ENCODE assay signal across 10 cellular contexts in the genomic region with DNA sequence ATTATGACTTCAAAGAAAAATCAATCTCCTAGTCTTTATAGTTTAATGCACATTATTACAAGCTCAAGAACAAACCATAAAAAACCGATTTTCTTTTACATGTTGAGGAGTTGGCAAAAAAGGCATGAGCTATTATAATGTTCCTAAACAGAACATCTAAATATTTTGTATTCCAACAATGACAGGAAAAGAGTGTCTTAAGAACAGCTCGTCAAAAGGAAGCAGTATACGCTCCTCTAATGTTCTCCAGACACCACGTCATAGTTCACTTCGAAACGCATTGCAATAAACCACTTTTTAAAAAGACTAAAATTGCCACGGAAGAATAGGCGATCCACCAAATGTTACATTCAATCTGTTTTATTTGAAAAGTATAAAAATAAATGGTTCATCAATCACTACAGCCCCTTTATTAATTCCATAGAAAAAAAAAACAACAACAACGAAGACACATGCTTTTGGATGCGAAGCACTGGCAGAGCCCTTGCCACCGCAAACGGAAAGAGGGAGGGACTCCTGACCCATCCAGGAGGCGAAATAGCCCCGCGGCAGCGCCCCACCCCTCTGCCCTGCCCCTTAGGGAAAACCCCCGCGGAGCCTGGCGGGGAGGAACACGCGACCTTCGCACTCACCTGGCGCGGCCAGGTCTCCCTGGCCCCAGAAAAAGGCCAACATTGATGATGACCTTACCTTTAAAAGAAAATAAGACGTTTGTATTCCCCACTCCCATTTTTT. TPM values are rescaled to one million over a fixed set of nuclear protein-coding genes. Genes with fewer than 3 reads are reported as not detected.
A peak's percentile ranks its signal among the peaks of the same experiment; 100 is the strongest.
DNase-seq lines count a peak whose midpoint lies in the region; ATAC-seq, FAIRE-seq and TF ChIP-seq lines count a peak whose summit lies in the region.
"Had no signal": no experiment of that assay in that cellular context is flagged by ENCODE, and none has a peak within 500 bp of the region (broad histone marks: within the 10 kb centered on the region; RNA-seq: fewer than 3 reads in every experiment).

No MANE protein-coding gene starts in this region.

- no peaks in the 10 kb centered on the region for H3K79me2 ChIP-seq in neural cell (replicated peaks; ENCODE audit: insufficient read depth, low read length)

- H4K20me1 ChIP-seq in neural cell (ENCODE audit: insufficient read depth) = no peaks in the 10 kb centered on the region

- H3K27ac ChIP-seq in AG04450 (ENCODE audit: low read depth, low read length) = no peak overlapping the region
- no peak overlapping the region for H3K27ac ChIP-seq in cardiac muscle cell
- no peak overlapping the region for H3K27ac ChIP-seq in neural cell (ENCODE audit: low read length)

- H3K4me3 ChIP-seq in AG04450 (ENCODE audit: low read depth, low read length) = peak overlapping the region; percentile 39
- H3K4me3 ChIP-seq in cardiac muscle cell = peak overlapping the region; percentile 5
- peak overlapping the region; percentile 45 for H3K4me3 ChIP-seq in neural cell (ENCODE audit: low read length)

- CTCF ChIA-PET in AG04450 (lab: Charles Lee) = interaction anchor here (0.6 kb wide), 1 partner anchor 120 kb away, joined by 3 read pairs; no protein-coding TSS in a partner anchor
- CTCF ChIA-PET in activated B cell treated with CpG ODN at 0.5 μM for 24 hours (lab: Charles Lee) = no interaction called here

- TF ChIP-seq POLR2A in GM18505 (IDR thresholded peaks at IDR 0.05; ENCODE audit: borderline replicate concordance, extremely low read depth, insufficient read depth, insufficient read length) = no peak

- DNase-seq in AG04450 (ENCODE audit: low read depth, low spot score) (no peak), activated B cell treated with CpG ODN at 0.5 μM for 24 hours (no peak), cardiac muscle cell (ENCODE audit: low read depth in 1 of 2, low spot score in 1 of 2) (no peak), urothelium cell line (ENCODE audit: low spot score) (no peak), NCI-H1436 treated with DMSO at 0.1 percent for 48 hours (lab: John Stamatoyannopoulos, UW) (no peak), AG08396 (ENCODE audit: low spot score) (no peak)
- DNase-seq: COR-L47; stimulated activated CD4-positive, alpha-beta T cell treated with anti-CD3 and anti-CD28 coated beads, Interleukin-4, amount 100 ng/mL, for 4 hours had no signal

- no peaks in the 10 kb centered on the region for H3F3A ChIP-seq in neural cell (ENCODE audit: insufficient read depth, low read length, poor library complexity, severe bottlenecking)

- no peaks in the 10 kb centered on the region for H3K9me3 Mint-ChIP-seq in activated B cell treated with CpG ODN at 0.5 μM for 24 hours

- no peak for TF ChIP-seq RAD21 in neural cell (conservative IDR thresholded peaks at IDR 0.05)

- no peak for TF ChIP-seq CTCF in AG04450 (IDR thresholded peaks at IDR 0.05; ENCODE audit: low read depth, low read length)
- no peak for TF ChIP-seq CTCF in activated B cell treated with CpG ODN at 0.5 μM for 24 hours (IDR thresholded peaks at IDR 0.05)
- TF ChIP-seq CTCF in cardiac muscle cell (IDR thresholded peaks at IDR 0.05; ENCODE audit: low read depth, low read length) = no peak
- no peak for TF ChIP-seq CTCF in neural cell (IDR thresholded peaks at IDR 0.05; ENCODE audit: poor library complexity, severe bottlenecking)

- no peak overlapping the region for H3K9ac ChIP-seq in neural cell (ENCODE audit: low read length)

- H3K4me3 Mint-ChIP-seq in activated B cell treated with CpG ODN at 0.5 μM for 24 hours = no peak overlapping the region

- FAIRE-seq in urothelium cell line (lab: Jason Lieb, UNC) = no peak

- intact Hi-C loops in activated B cell treated with CpG ODN at 0.5 μM for 24 hours (cut with micrococcal nuclease) = no loop called here

- TF ChIP-seq EP300 in neural cell (conservative IDR thresholded peaks at IDR 0.05; ENCODE audit: poor library complexity, severe bottlenecking) = no peak

- H3K27me3 Mint-ChIP-seq in activated B cell treated with CpG ODN at 0.5 μM for 24 hours = no peaks in the 10 kb centered on the region

- no peaks in the 10 kb centered on the region for H3K4me1 ChIP-seq in cardiac muscle cell (ENCODE audit: low read depth)

- POLR2A ChIA-PET in AG04450 (lab: Yijun Ruan, JAX) = interaction anchor here (0.9 kb wide), 2 partner anchors 15 to 21 kb away, joined by 3 to 4 read pairs; no protein-coding TSS in a partner anchor
- POLR2A ChIA-PET in activated B cell treated with CpG ODN at 0.5 μM for 24 hours (lab: Charles Lee) = interaction anchor here (0.7 to 1.6 kb wide), 2 partner anchors 33 to 38 kb away, joined by 3 to 4 read pairs; no protein-coding TSS in a partner anchor

- no peak overlapping the region for H2AFZ ChIP-seq in neural cell (ENCODE audit: low read depth, low read length)

- no peaks in the 10 kb centered on the region for H3K9me2 ChIP-seq in neural cell (ENCODE audit: insufficient read depth, low read length)

- no peak for ATAC-seq in activated B cell treated with CpG ODN at 0.5 μM for 24 hours (ENCODE audit: low read depth)
- ATAC-seq in GM18505 (IDR thresholded peaks at IDR 0.05; ENCODE audit: unreplicated experiment) = no peak

- peak overlapping the region; percentile 26 for H3K27ac Mint-ChIP-seq in activated B cell treated with CpG ODN at 0.5 μM for 24 hours

- H3K4me2 ChIP-seq in neural cell (ENCODE audit: low read length) = no peak overlapping the region

- H3K36me3 ChIP-seq in cardiac muscle cell (no peaks in the 10 kb centered on the region), neural cell (ENCODE audit: insufficient read depth, low read length) (no peaks in the 10 kb centered on the region)

- no peaks in the 10 kb centered on the region; the same call in 1 of the 2 replicates for H3K9me3 ChIP-seq in AG04450 (ENCODE audit: control insufficient read depth, insufficient read depth, low read length)
- no peaks in the 10 kb centered on the region for H3K9me3 ChIP-seq in cardiac muscle cell (ENCODE audit: low read depth)
- H3K9me3 ChIP-seq in neural cell (ENCODE audit: low read length) = no peaks in the 10 kb centered on the region

- H3K36me3 Mint-ChIP-seq in activated B cell treated with CpG ODN at 0.5 μM for 24 hours (ENCODE audit: low read depth) = peaks cover 55% of the 10 kb centered on the region

- H3K27me3 ChIP-seq in AG04450 (ENCODE audit: control insufficient read depth, insufficient read depth, low read length) (no peaks in the 10 kb centered on the region), cardiac muscle cell (peaks cover 21% of the 10 kb centered on the region), neural cell (ENCODE audit: insufficient read depth, low read depth, low read length) (peaks cover 14% of the 10 kb centered on the region)

- H3K4me1 Mint-ChIP-seq in activated B cell treated with CpG ODN at 0.5 μM for 24 hours = peaks cover 61% of the 10 kb centered on the region

TF ChIP-seq in neural cell, 6 proteins besides CTCF, POLR2A, EP300 and RAD21:
- no peak for TF ChIP-seq EZH2 (IDR thresholded peaks at IDR 0.05; ENCODE audit: borderline replicate concordance, insufficient read depth, low read length, poor library complexity, severe bottlenecking)

RNA-seq across cellular contexts. Expression of a gene that starts 45.8 kb away (rescaled TPM):
- polyA plus RNA-seq in AG04450 (2011; rRNA removed) (4.7 and 5.3 TPM in 2 replicates), cardiac muscle cell (0.32 TPM in 1 of 2 replicates, not detected in the other), neural cell (1.6 and 3.3 TPM in 2 replicates)
- 5.9 and 10.9 TPM in 2 replicates for polyA minus RNA-seq in AG04450 (2011; rRNA and poly(A)+ RNA removed)
- total RNA-seq in activated B cell treated with CpG ODN at 0.5 μM for 24 hours (88.0 and 92.7 TPM in 2 replicates), cardiac muscle cell (0.04 and 0.42 TPM in 2 replicates)
- 4.6 and 6.8 TPM in 2 replicates for polyA minus RNA-seq in neural cell
